Comparison of ENCODE assay signal across 20 cellular contexts in genomic region chr6:143766185-143766553, GRCh38.
"Had no signal": no experiment of that assay in that cellular context is flagged by ENCODE, and none has a peak within 500 bp of the region (broad histone marks: within the 10 kb centered on the region; RNA-seq: fewer than 3 reads in every experiment).

No MANE protein-coding gene starts in this region.

- H3K9me3 ChIP-seq: adrenal gland, SJSA1, SK-N-SH had no signal

- H3K4me2 ChIP-seq: SK-N-SH had no signal

- H3K4me3 ChIP-seq: adrenal gland, K562, SJSA1 had no signal

- H3K4me1 ChIP-seq: adrenal gland, SJSA1 had no signal

- H3K27me3 ChIP-seq: adrenal gland, brain microvascular endothelial cell, SJSA1 had no signal

- H3K9ac ChIP-seq: SK-N-SH had no signal

- H3K27ac ChIP-seq: adrenal gland, brain microvascular endothelial cell, SJSA1 had no signal

- H3K36me3 ChIP-seq: brain microvascular endothelial cell had no signal

- ATAC-seq: activated CD8-positive, alpha-beta T cell treated with anti-CD3 and anti-CD28 coated beads for 36 hours; activated naive CD4-positive, alpha-beta T cell treated with anti-CD3 and anti-CD28 coated beads, Interleukin-2, amount 50 U/mL, for 72 hours; Panc1 had no signal

- DNase-seq: activated CD4-positive, alpha-beta T cell treated with anti-CD3 and anti-CD28 coated beads, Interleukin-2, amount 10 ng/mL, durations not matched to agents 24 days and 14 days; activated CD4-positive, alpha-beta T cell treated with anti-CD3 and anti-CD28 coated beads, Interleukin-2, amount 50 U/mL, for 4 hours; activated CD8-positive, alpha-beta T cell treated with anti-CD3 and anti-CD28 coated beads for 36 hours; activated gamma-delta T cell; activated naive CD4-positive, alpha-beta T cell treated with anti-CD3 and anti-CD28 coated beads for 36 hours; activated T-cell treated with anti-CD3 and anti-CD28 coated beads, Interleukin-2, amount 50 U/mL, for 1 hour; adrenal gland; brain microvascular endothelial cell; NCI-H1092 treated with DMSO at 0.1 percent for 48 hours; NCI-H146; NCI-H2029 treated with DMSO at 0.1 percent for 48 hours; NCI-H345; NCI-H524 treated with DMSO at 0.1 percent for 48 hours; SHP77 treated with DMSO at 0.1 percent for 48 hours; SK-N-SH had no signal

- FAIRE-seq: K562, TTC549 had no signal
